1 cellular context compared by ENCODE assay signal in the genomic region with DNA sequence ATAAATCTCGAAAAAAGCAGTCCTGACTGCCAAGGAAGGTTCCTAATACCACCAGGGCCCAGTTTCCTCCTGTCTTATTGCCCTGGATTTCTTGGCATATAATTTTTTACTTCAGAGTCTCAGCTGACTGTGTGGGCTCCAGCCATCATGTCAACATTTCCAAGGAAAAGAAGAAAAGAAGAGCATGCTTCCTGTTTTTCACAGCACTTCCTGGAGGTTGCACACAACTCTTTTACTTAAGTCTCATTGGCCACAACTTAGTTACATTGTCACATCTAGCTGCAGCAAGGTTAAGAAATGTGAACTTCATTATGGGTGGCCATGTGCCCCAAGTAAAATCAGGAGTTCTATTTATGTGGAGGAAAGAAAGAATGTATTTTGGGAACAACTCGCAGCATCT.
TF ChIP-seq lines count a peak whose summit lies in the region.

No MANE protein-coding gene starts in this region.

TF ChIP-seq in IMR-90, 13 proteins besides CTCF, POLR2A, EP300 and RAD21:
- no peak for TF ChIP-seq RFX5 (IDR thresholded peaks at IDR 0.05; ENCODE audit: low read depth, low read length)
- TF ChIP-seq CHD1 (IDR thresholded peaks at IDR 0.05; ENCODE audit: low read depth, low read length), result no peak
- no peak for TF ChIP-seq SMC3 (IDR thresholded peaks at IDR 0.05; ENCODE audit: low read depth, low read length)
- no peak for TF ChIP-seq CEBPB (IDR thresholded peaks at IDR 0.05; ENCODE audit: low read depth, low read length)
- TF ChIP-seq BHLHE40 (IDR thresholded peaks at IDR 0.05; ENCODE audit: low read depth, low read length), result no peak
- no peak for TF ChIP-seq RCOR1 (IDR thresholded peaks at IDR 0.05; ENCODE audit: insufficient replicate concordance, low read length)
- TF ChIP-seq MXI1 (IDR thresholded peaks at IDR 0.05; ENCODE audit: borderline replicate concordance, low read depth, low read length), result no peak
- no peak for TF ChIP-seq FOS (IDR thresholded peaks at IDR 0.05; ENCODE audit: low read depth, low read length)
- no peak for TF ChIP-seq NFE2L2 (IDR thresholded peaks at IDR 0.05; ENCODE audit: low read depth, low read length)
- TF ChIP-seq, protein P1, sequence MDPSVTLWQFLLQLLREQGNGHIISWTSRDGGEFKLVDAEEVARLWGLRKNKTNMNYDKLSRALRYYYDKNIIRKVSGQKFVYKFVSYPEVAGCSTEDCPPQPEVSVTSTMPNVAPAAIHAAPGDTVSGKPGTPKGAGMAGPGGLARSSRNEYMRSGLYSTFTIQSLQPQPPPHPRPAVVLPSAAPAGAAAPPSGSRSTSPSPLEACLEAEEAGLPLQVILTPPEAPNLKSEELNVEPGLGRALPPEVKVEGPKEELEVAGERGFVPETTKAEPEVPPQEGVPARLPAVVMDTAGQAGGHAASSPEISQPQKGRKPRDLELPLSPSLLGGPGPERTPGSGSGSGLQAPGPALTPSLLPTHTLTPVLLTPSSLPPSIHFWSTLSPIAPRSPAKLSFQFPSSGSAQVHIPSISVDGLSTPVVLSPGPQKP (IDR thresholded peaks at IDR 0.05; ENCODE audit: borderline replicate concordance, low read depth, low read length), result no peak
- TF ChIP-seq MAFK (IDR thresholded peaks at IDR 0.05; ENCODE audit: low read depth, low read length), result no peak
TF ChIP-seq in IMR-90: peak in this region for 0.
